Comparison of ENCODE assay signal across 1 cellular context in genomic region chr1:240100351-240100750, GRCh38.
TF ChIP-seq lines count a peak whose summit lies in the region.

No MANE protein-coding gene starts in this region.

TF ChIP-seq in A549, 52 proteins besides CTCF, POLR2A, EP300 and RAD21 (continued from another document):
- TF ChIP-seq RCOR1 (IDR thresholded peaks at IDR 0.05; ENCODE audit: low read depth, low read length): no peak
